ENCODE assay signal across 8 cellular contexts in the genomic region with DNA sequence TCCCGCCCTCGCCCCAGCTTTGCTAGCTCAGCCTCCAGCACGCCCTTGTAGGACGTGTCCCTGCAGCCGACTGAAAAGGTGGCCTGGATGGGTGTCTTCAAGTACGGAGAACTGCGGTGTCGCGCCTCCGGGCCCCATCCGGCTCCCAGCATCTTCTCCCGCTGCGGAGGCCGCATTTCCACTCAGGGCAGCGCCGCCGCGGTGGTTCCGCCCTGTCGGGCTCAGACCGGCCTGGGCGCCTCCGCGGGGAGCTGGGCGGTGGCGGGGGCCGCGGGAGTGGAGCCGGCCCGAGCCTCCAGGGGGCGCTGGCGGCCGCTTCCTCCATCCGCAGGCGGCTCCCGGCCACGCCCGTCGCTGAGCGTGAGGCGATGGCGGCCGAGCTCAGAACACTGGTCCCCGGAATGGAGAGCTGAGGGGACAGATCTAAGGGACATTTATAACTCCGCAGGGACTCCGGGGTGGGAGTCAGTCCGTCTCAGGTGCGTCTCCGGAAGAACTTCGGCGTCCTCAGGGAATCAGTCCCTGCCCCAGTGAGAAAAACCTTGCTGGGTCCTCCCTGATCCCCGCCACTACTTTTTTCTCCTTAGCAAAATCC. TPM values are rescaled to one million over a fixed set of nuclear protein-coding genes. Genes with fewer than 3 reads are reported as not detected.
DNase-seq lines count a peak whose midpoint lies in the region; ATAC-seq and TF ChIP-seq lines count a peak whose summit lies in the region.

No MANE protein-coding gene starts in this region.

- peak overlapping the region; percentile 88 for H3K27ac Mint-ChIP-seq in activated T-helper 2 cell treated with anti-CD3 and anti-CD28 coated beads, Interferon-gamma antibody, Interleukin-2, Interleukin-4, amounts not matched to agents 10 μg/mL and 5 μg/mL and 100 μg/mL, durations not matched to agents 14 hours and 24 hours and 36 hours

- H3K36me3 ChIP-seq in OCI-LY3 (replicated peaks; ENCODE audit: low read depth, low read length), result peaks cover 2% of the 10 kb centered on the region
- H3K36me3 ChIP-seq in suprapubic skin, result no peaks in the 10 kb centered on the region

- H3K9ac ChIP-seq in OCI-LY3 (ENCODE audit: low read length), result peak overlapping the region; percentile 80

- TF ChIP-seq CTCF in OCI-LY3 (IDR thresholded peaks at IDR 0.05; ENCODE audit: low read depth, low read length) (peak; percentile 71), foreskin keratinocyte (conservative IDR thresholded peaks at IDR 0.05) (peak; percentile 90), suprapubic skin (IDR thresholded peaks at IDR 0.05) (peak; percentile 60 to 96)

- H3K4me3 Mint-ChIP-seq in activated T-helper 2 cell treated with anti-CD3 and anti-CD28 coated beads, Interferon-gamma antibody, Interleukin-2, Interleukin-4, amounts not matched to agents 10 μg/mL and 5 μg/mL and 100 μg/mL, durations not matched to agents 14 hours and 24 hours and 36 hours (ENCODE audit: low read depth), result peak overlapping the region; percentile 72

- peak overlapping the region; percentile 72 for H3K27ac ChIP-seq in OCI-LY3 (ENCODE audit: low read length)
- H3K27ac ChIP-seq in foreskin keratinocyte, result no peak overlapping the region
- H3K27ac ChIP-seq in suprapubic skin, result peak overlapping the region; percentile 18

- H2AFZ ChIP-seq in OCI-LY3 (ENCODE audit: low read depth, low read length), result peak overlapping the region; percentile 98

- H3K79me2 ChIP-seq in OCI-LY3 (ENCODE audit: low read length), result no peaks in the 10 kb centered on the region

- peaks cover 7% of the 10 kb centered on the region for H3K36me3 Mint-ChIP-seq in activated T-helper 2 cell treated with anti-CD3 and anti-CD28 coated beads, Interferon-gamma antibody, Interleukin-2, Interleukin-4, amounts not matched to agents 10 μg/mL and 5 μg/mL and 100 μg/mL, durations not matched to agents 14 hours and 24 hours and 36 hours (ENCODE audit: low read depth)

- ATAC-seq in GM19043 (IDR thresholded peaks at IDR 0.05; ENCODE audit: low read depth, unreplicated experiment) (peak; percentile 76), HG03439 (IDR thresholded peaks at IDR 0.05; ENCODE audit: unreplicated experiment) (peak; percentile 88), foreskin keratinocyte (peak; percentile 89)

- H3K27me3 ChIP-seq in OCI-LY3 (ENCODE audit: low read depth, low read length) (no peaks in the 10 kb centered on the region), foreskin keratinocyte (no peaks in the 10 kb centered on the region), suprapubic skin (no peaks in the 10 kb centered on the region)

- no peak for TF ChIP-seq POLR2A in suprapubic skin (IDR thresholded peaks at IDR 0.05)

- 5% methylated on average over 25 of the region's 52 CpGs for WGBS in suprapubic skin

- H3K4me1 ChIP-seq in OCI-LY3 (ENCODE audit: low read length) (peaks cover 13% of the 10 kb centered on the region), foreskin keratinocyte (no peaks in the 10 kb centered on the region), suprapubic skin (peaks cover 14% of the 10 kb centered on the region)

- TF ChIP-seq EP300 in suprapubic skin (IDR thresholded peaks at IDR 0.05), result no peak

- no peaks in the 10 kb centered on the region for H4K20me1 ChIP-seq in OCI-LY3 (ENCODE audit: insufficient read depth, low read length)

- peak in 11 of 14 donors; percentile 7 to 78 (median 35) for DNase-seq in C1 segment of cervical spinal cord (lab: John Stamatoyannopoulos, UW)
- DNase-seq in activated T-helper 2 cell treated with anti-CD3 and anti-CD28 coated beads, Interferon-gamma antibody, Interleukin-2, Interleukin-4, amounts not matched to agents 10 μg/mL and 5 μg/mL and 100 μg/mL, durations not matched to agents 14 hours and 24 hours and 36 hours (ENCODE audit: low spot score), result peak; percentile 78
- peak in 1 of 2 donors; percentile 42 for DNase-seq in foreskin keratinocyte
- peak; percentile 35 for DNase-seq in occipital lobe (lab: John Stamatoyannopoulos, UW)
- DNase-seq in suprapubic skin (ENCODE audit: low spot score in 2 of 2), result peak in 1 of 2 donors; percentile 73

- peaks cover 12% of the 10 kb centered on the region for H3K9me3 Mint-ChIP-seq in activated T-helper 2 cell treated with anti-CD3 and anti-CD28 coated beads, Interferon-gamma antibody, Interleukin-2, Interleukin-4, amounts not matched to agents 10 μg/mL and 5 μg/mL and 100 μg/mL, durations not matched to agents 14 hours and 24 hours and 36 hours

- H3K9me3 ChIP-seq in OCI-LY3 (ENCODE audit: insufficient read depth, low read length), result no peaks in the 10 kb centered on the region
- H3K9me3 ChIP-seq in suprapubic skin, result no peaks in the 10 kb centered on the region

- H3K4me1 Mint-ChIP-seq in activated T-helper 2 cell treated with anti-CD3 and anti-CD28 coated beads, Interferon-gamma antibody, Interleukin-2, Interleukin-4, amounts not matched to agents 10 μg/mL and 5 μg/mL and 100 μg/mL, durations not matched to agents 14 hours and 24 hours and 36 hours (ENCODE audit: low read depth), result peaks cover 12% of the 10 kb centered on the region

- intact Hi-C loops in activated T-helper 2 cell treated with anti-CD3 and anti-CD28 coated beads, Interferon-gamma antibody, Interleukin-2, Interleukin-4, amounts not matched to agents 10 μg/mL and 5 μg/mL and 100 μg/mL, durations not matched to agents 14 hours and 24 hours and 36 hours (cut with micrococcal nuclease), result loop anchor here (2.0 kb wide), 3 partner anchors 40 to 156 kb away; partner anchors contain the start of genes FBXO45 and WDR53

- peak overlapping the region; percentile 76 for H3K4me2 ChIP-seq in OCI-LY3 (ENCODE audit: low read length)

- no peaks in the 10 kb centered on the region for H3K27me3 Mint-ChIP-seq in activated T-helper 2 cell treated with anti-CD3 and anti-CD28 coated beads, Interferon-gamma antibody, Interleukin-2, Interleukin-4, amounts not matched to agents 10 μg/mL and 5 μg/mL and 100 μg/mL, durations not matched to agents 14 hours and 24 hours and 36 hours (ENCODE audit: low read depth)

- H3K4me3 ChIP-seq in OCI-LY3 (ENCODE audit: low read length), result peak overlapping the region; percentile 81
- peak overlapping the region; percentile 48 for H3K4me3 ChIP-seq in suprapubic skin

RNA-seq across cellular contexts. Expression of gene SMCO1, which starts 13.6 kb away (rescaled TPM):
- total RNA-seq in activated T-helper 2 cell treated with anti-CD3 and anti-CD28 coated beads, Interferon-gamma antibody, Interleukin-2, Interleukin-4, amounts not matched to agents 10 μg/mL and 5 μg/mL and 100 μg/mL, durations not matched to agents 14 hours and 24 hours and 36 hours, result not detected in 2 replicates
- not detected in 2 replicates for total RNA-seq in foreskin keratinocyte
- not detected in 2 replicates for polyA plus RNA-seq in foreskin keratinocyte
- total RNA-seq in occipital lobe, result not detected
- not detected for total RNA-seq in suprapubic skin

RNA-seq across cellular contexts. Expression of gene RNF168, which starts 25.2 kb away (rescaled TPM):
- total RNA-seq in activated T-helper 2 cell treated with anti-CD3 and anti-CD28 coated beads, Interferon-gamma antibody, Interleukin-2, Interleukin-4, amounts not matched to agents 10 μg/mL and 5 μg/mL and 100 μg/mL, durations not matched to agents 14 hours and 24 hours and 36 hours, result 36.3 and 37.2 TPM in 2 replicates
- total RNA-seq in foreskin keratinocyte (18.0 and 21.3 TPM in 2 replicates), occipital lobe (25.9 TPM), suprapubic skin (10 to 100 TPM; 22.2 to 40.6 (median 32.6) TPM)
- 4.4 and 5.5 TPM in 2 replicates for polyA plus RNA-seq in foreskin keratinocyte

RNA-seq across cellular contexts. Expression of gene WDR53, which starts 39.6 kb away (rescaled TPM):
- total RNA-seq in activated T-helper 2 cell treated with anti-CD3 and anti-CD28 coated beads, Interferon-gamma antibody, Interleukin-2, Interleukin-4, amounts not matched to agents 10 μg/mL and 5 μg/mL and 100 μg/mL, durations not matched to agents 14 hours and 24 hours and 36 hours, result 16.5 and 17.4 TPM in 2 replicates
- total RNA-seq in foreskin keratinocyte (13.5 and 16.5 TPM in 2 replicates), occipital lobe (3.4 TPM), suprapubic skin (1 to 10 TPM; 3.1 to 9.7 (median 7.7) TPM)
- polyA plus RNA-seq in foreskin keratinocyte, result 12.3 and 17.4 TPM in 2 replicates

RNA-seq across cellular contexts. Expression of gene FBXO45, which starts 39.7 kb away (rescaled TPM):
- 22.4 and 23.0 TPM in 2 replicates for total RNA-seq in activated T-helper 2 cell treated with anti-CD3 and anti-CD28 coated beads, Interferon-gamma antibody, Interleukin-2, Interleukin-4, amounts not matched to agents 10 μg/mL and 5 μg/mL and 100 μg/mL, durations not matched to agents 14 hours and 24 hours and 36 hours
- total RNA-seq in foreskin keratinocyte (17.9 and 19.7 TPM in 2 replicates), occipital lobe (50.5 TPM), suprapubic skin (10 to 100 TPM in 3 of 4 donors, 1 to 10 TPM in 1; 7.5 to 25.7 (median 17.3) TPM)
- polyA plus RNA-seq in foreskin keratinocyte, result 7.1 and 8.9 TPM in 2 replicates
